8 cellular contexts compared by ENCODE assay signal in the genomic region with DNA sequence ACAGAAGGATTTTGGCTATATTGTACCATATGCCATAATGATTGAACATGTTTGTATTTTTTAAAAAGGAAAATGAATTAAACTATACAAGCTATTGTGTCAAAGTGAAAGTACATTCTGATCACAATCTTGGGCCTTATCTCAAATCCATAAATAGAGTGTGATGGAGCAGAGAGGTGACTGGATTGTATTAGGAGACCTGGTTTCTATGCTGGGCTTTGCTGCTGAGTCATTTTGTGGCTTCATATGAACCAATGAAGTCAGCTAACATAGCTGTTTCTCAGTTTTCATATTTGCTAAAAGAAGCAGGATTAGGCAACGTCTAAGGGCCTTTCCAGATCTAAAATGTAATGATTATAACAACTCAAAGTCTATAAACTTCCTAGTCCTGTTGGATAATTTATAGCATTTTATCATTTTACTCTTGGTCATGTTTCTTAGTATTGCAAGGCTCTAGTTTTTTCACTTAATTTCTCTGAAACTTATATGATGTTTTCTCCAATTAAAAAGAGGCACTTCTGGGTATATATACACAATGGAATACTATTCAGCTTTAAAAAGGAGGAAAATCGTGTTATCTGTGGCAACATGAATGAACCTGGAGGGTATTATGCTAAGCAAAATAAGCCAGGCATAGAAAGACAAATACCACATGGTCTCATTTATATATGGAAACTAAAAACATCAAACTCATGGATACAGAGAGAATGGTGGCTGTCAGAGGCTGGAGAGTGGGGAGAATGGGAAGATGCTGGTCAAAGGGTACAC.
A peak's percentile ranks its signal among the peaks of the same experiment; 100 is the strongest.
DNase-seq lines count a peak whose midpoint lies in the region; ATAC-seq and TF ChIP-seq lines count a peak whose summit lies in the region.

No MANE protein-coding gene starts in this region.

- whole genome bisulfite sequencing in spleen, 5 donors, result 42 to 52% (median 45%) methylated on average over 2 of the region's 2 CpGs

- H3K27ac ChIP-seq in RWPE1 (no peak overlapping the region), spleen (no peak overlapping the region)

- no peak for TF ChIP-seq CTCF in RWPE1 (conservative IDR thresholded peaks at IDR 0.05; ENCODE audit: low read depth)
- TF ChIP-seq CTCF in BE2C (IDR thresholded peaks at IDR 0.05; ENCODE audit: low read depth, low read length), result no peak
- no peak for TF ChIP-seq CTCF in spleen (IDR thresholded peaks at IDR 0.05 in 8 of 11, conservative IDR thresholded peaks at IDR 0.05 in 3 of 11)

- intact Hi-C loops in left colon (cut with DNase I, micrococcal nuclease) (no loop called here), spleen (cut with DNase I; ENCODE audit: low total_unique reads) (no loop called here)

- H3K9me3 ChIP-seq in BE2C, result no peaks in the 10 kb centered on the region
- H3K9me3 ChIP-seq in spleen, result no peaks in the 10 kb centered on the region

- H3K4me3 ChIP-seq in BE2C (ENCODE audit: low read depth, low read length) (no peak overlapping the region), spleen (no peak overlapping the region)

- H3K36me3 ChIP-seq in BE2C, result no peaks in the 10 kb centered on the region
- no peaks in the 10 kb centered on the region for H3K36me3 ChIP-seq in spleen

- CTCF ChIA-PET in RWPE1 (lab: Yijun Ruan, JAX), result interaction anchor here (0.6 kb wide), 1 partner anchor 13 kb away, joined by 5 read pairs; no protein-coding TSS in a partner anchor

- POLR2A ChIA-PET in RWPE1 (lab: Yijun Ruan, JAX; ENCODE audit: low non-redundant PET), result no interaction called here

- H3K27me3 ChIP-seq in BE2C, result no peaks in the 10 kb centered on the region
- peaks cover 0 to 74% (median 3%) of the 10 kb centered on the region in 7 donors for H3K27me3 ChIP-seq in spleen (replicated peaks in 1 of 7)

- DNase-seq in RWPE1 (ENCODE audit: low spot score) (peak; percentile 19), left colon (no peak), BE2C (no peak), spleen (no peak), DMS79 (lab: John Stamatoyannopoulos, UW) (no peak)
- DNase-seq in activated CD8-positive, alpha-beta memory T cell treated with anti-CD3 and anti-CD28 coated beads for 24 hours, result no peak

- ATAC-seq in GM18517 (IDR thresholded peaks at IDR 0.05; ENCODE audit: unreplicated experiment) (peak; percentile 80), HG02840 (IDR thresholded peaks at IDR 0.05; ENCODE audit: low FRiP score, unreplicated experiment) (peak; percentile 78), left colon (peak; percentile 68)

- H3K4me1 ChIP-seq in BE2C, result no peaks in the 10 kb centered on the region
- peaks cover 0 to 15% (median 3%) of the 10 kb centered on the region in 6 donors for H3K4me1 ChIP-seq in spleen

- TF ChIP-seq POLR2A in spleen (IDR thresholded peaks at IDR 0.05), result no peak
